In the genomic region with DNA sequence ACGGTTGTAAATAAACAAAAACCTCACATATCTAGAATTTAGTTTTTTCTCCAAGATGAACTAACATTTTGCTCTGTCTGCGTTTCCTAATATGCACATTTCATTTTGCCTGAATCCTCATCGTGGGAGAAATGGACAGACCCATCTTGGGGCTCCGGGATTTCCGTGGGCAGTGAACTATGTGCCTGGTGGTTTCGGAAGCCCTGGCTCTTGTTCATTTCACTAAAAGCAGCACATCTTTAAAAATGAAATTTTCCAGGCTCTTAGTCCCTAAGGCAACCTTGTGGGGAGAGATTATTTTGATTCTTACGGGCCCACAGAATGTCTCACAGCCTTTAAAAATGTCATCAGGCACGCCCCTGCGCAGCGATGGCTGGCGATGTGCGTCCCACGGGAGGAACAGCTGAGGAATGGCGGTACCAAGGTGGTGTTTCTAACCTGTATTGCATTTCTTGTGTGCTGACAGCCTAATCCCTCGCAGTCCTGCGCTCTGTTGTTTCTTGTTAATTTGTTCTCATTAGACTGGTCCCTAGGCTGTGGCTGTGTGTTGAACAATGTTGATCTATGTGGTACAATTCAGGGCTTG, we compare ENCODE assay signal across 19 cellular contexts.
"Had no signal": no experiment of that assay in that cellular context is flagged by ENCODE, and none has a peak within 500 bp of the region (broad histone marks: within the 10 kb centered on the region; RNA-seq: fewer than 3 reads in every experiment).

No MANE protein-coding gene starts in this region.

- H3K4me3 ChIP-seq: body of pancreas, cardiac muscle cell, tibial nerve had no signal

- H3K27me3 ChIP-seq: body of pancreas, cardiac muscle cell, tibial nerve had no signal

- H3K9me3 ChIP-seq: body of pancreas had no signal

- H3K36me3 ChIP-seq: cardiac muscle cell had no signal

- H3K27ac ChIP-seq: body of pancreas, cardiac muscle cell had no signal

- DNase-seq: activated B cell treated with CpG ODN at 0.5 μM for 24 hours; activated CD4-positive, alpha-beta T cell treated with anti-CD3 and anti-CD28 coated beads for 4 hours; activated CD4-positive, alpha-beta T cell treated with anti-CD3 and anti-CD28 coated beads, Interleukin-2, amount 50 U/mL, for 48 hours; activated naive CD4-positive, alpha-beta T cell treated with Interleukin-2 at 50 U/mL for 16 hours; activated naive CD8-positive, alpha-beta T cell treated with anti-CD3 and anti-CD28 coated beads, Interleukin-2, amount 10 ng/mL, durations not matched to agents 7 days and 5 days; amygdala; body of pancreas; dermis blood vessel endothelial cell; effector CD8-positive, alpha-beta T cell; glutamatergic neuron; hypothalamus; left ventricle myocardium superior; mammary epithelial cell; occipital lobe; stimulated activated CD4-positive, alpha-beta T cell treated with anti-CD3 and anti-CD28 coated beads, Interleukin-1b, Interleukin-23, amount 100 ng/mL, for 48 hours; SW 1271; T-helper 17 cell had no signal

- H3K4me1 ChIP-seq: body of pancreas, tibial nerve had no signal
